8 cellular contexts compared by ENCODE assay signal in genomic region chr1:161159915-161160248, GRCh38. TPM values are rescaled to one million over a fixed set of nuclear protein-coding genes. Genes with fewer than 3 reads are reported as not detected.
A peak's percentile ranks its signal among the peaks of the same experiment; 100 is the strongest.
DNase-seq lines count a peak whose midpoint lies in the region; ATAC-seq and TF ChIP-seq lines count a peak whose summit lies in the region.

No MANE protein-coding gene starts in this region.

- in situ Hi-C loops in GM23248 (cut with MboI) = no loop called here

- peaks cover 4% of the 10 kb centered on the region for H3K27me3 Mint-ChIP-seq in glutamatergic neuron (ENCODE audit: unreplicated experiment)

- no peaks in the 10 kb centered on the region for H3K36me3 Mint-ChIP-seq in glutamatergic neuron (ENCODE audit: unreplicated experiment)

- 1 to 2% methylated on average over 11 of the region's 11 CpGs for WGBS in GM23248 (ENCODE audit: low coverage in 1 of 2, low lambda C conversion rate in 2 of 2, missing lambda C conversion rate in 2 of 2), 2 experiments

- peaks cover 25% of the 10 kb centered on the region for H3K79me2 ChIP-seq in GM23248 (ENCODE audit: insufficient read depth)

- H3K4me3 ChIP-seq in GM23248 (peak overlapping the region; percentile 82), skeletal muscle satellite cell (ENCODE audit: low read length) (peak overlapping the region; percentile 86)

- peak overlapping the region; percentile 84 for H3K27ac Mint-ChIP-seq in glutamatergic neuron (ENCODE audit: unreplicated experiment)

- ATAC-seq in esophagus mucosa = no peak

- H3K9me3 ChIP-seq in GM23248 (ENCODE audit: low read depth) (no peaks in the 10 kb centered on the region), skeletal muscle satellite cell (replicated peaks; ENCODE audit: low read length) (no peaks in the 10 kb centered on the region)

- H3K36me3 ChIP-seq in GM23248 (ENCODE audit: low read depth) (no peaks in the 10 kb centered on the region; the same call in 1 of the 2 replicates), skeletal muscle satellite cell (ENCODE audit: insufficient read depth, low read length) (peaks cover 49% of the 10 kb centered on the region)

- peak overlapping the region; percentile 91 for H3K4me3 Mint-ChIP-seq in glutamatergic neuron (ENCODE audit: unreplicated experiment)

- no peak for TF ChIP-seq CTCF in VCaP (conservative IDR thresholded peaks at IDR 0.05)
- no peak for TF ChIP-seq CTCF in glutamatergic neuron (IDR thresholded peaks at IDR 0.05; ENCODE audit: partially characterized antibody, unreplicated experiment)

- H3F3A ChIP-seq in GM23248 (ENCODE audit: insufficient read depth) = peaks cover 34% of the 10 kb centered on the region

- peaks cover 5% of the 10 kb centered on the region for H3K9me3 Mint-ChIP-seq in glutamatergic neuron (ENCODE audit: unreplicated experiment)

- no peaks in the 10 kb centered on the region for H3K27me3 ChIP-seq in GM23248 (replicated peaks; ENCODE audit: insufficient read depth)
- H3K27me3 ChIP-seq in skeletal muscle satellite cell (ENCODE audit: control insufficient read depth, insufficient read depth, low read length) = no peaks in the 10 kb centered on the region

- H3K27ac ChIP-seq in GM23248 (peak overlapping the region; percentile 73; the same call in 1 of the 2 replicates), VCaP (peak overlapping the region; percentile 85)

- peaks cover 8% of the 10 kb centered on the region for H3K4me1 Mint-ChIP-seq in glutamatergic neuron (ENCODE audit: low read depth, unreplicated experiment)

- H4K20me1 ChIP-seq in GM23248 (ENCODE audit: insufficient read depth) = no peaks in the 10 kb centered on the region

- peak overlapping the region; percentile 88 for H2AFZ ChIP-seq in GM23248

- no peaks in the 10 kb centered on the region for H3K9me2 ChIP-seq in GM23248 (ENCODE audit: insufficient read depth)

- no peak for DNase-seq in GM23248
- no peak for DNase-seq in glutamatergic neuron
- no peak for DNase-seq in COR-L47 (lab: John Stamatoyannopoulos, UW)
- no peak for DNase-seq in SW480 (ENCODE audit: low spot score)
- no peak for DNase-seq in epidermal melanocyte (ENCODE audit: insufficient read length, low spot score)

- H3K4me1 ChIP-seq in GM23248 (ENCODE audit: insufficient read depth) (peaks cover 3% of the 10 kb centered on the region; the same call in 1 of the 2 replicates), skeletal muscle satellite cell (ENCODE audit: control insufficient read depth, insufficient read depth, low read length) (peaks cover 19% of the 10 kb centered on the region)

- H3K9ac ChIP-seq in GM23248 (peak overlapping the region; percentile 93), skeletal muscle satellite cell (ENCODE audit: low read depth, low read length) (peak overlapping the region; percentile 86)

- H3K4me2 ChIP-seq in GM23248 (ENCODE audit: unreplicated experiment) (peak overlapping the region; percentile 96), skeletal muscle satellite cell (ENCODE audit: low read length) (peak overlapping the region; percentile 93)

RNA-seq across cellular contexts. Expression of gene USP21, which starts 0.6 kb away (rescaled TPM):
- 6.3 and 10.5 TPM in 2 replicates for total RNA-seq in GM23248 (2014; rRNA removed; shearing (Covaris generic))
- polyA plus RNA-seq in GM23248 (2016; fragmentation: Nextera tagmentation; extraction: Ambion mirVana) = 16.0 and 16.5 TPM in 2 replicates
- total RNA-seq in glutamatergic neuron (ENCODE audit: unreplicated experiment) (21.5 TPM), esophagus mucosa (15.6 TPM)
- 6.8 and 7.9 TPM in 2 replicates for total RNA-seq in skeletal muscle satellite cell (2012; rRNA removed)

RNA-seq across cellular contexts. Expression of gene UFC1, which starts 6.1 kb away (rescaled TPM):
- 42.6 and 86.2 TPM in 2 replicates for total RNA-seq in GM23248 (2014; rRNA removed; shearing (Covaris generic))
- polyA plus RNA-seq in GM23248 (2016; fragmentation: Nextera tagmentation; extraction: Ambion mirVana) = 89.5 and 89.6 TPM in 2 replicates
- total RNA-seq in glutamatergic neuron (ENCODE audit: unreplicated experiment) (59.2 TPM), esophagus mucosa (76.7 TPM)
- 60.3 and 81.7 TPM in 2 replicates for total RNA-seq in skeletal muscle satellite cell (2012; rRNA removed)

RNA-seq across cellular contexts. Expression of gene PPOX, which starts 6.3 kb away (rescaled TPM):
- total RNA-seq in GM23248 (2014; rRNA removed; shearing (Covaris generic)) = 18.8 and 36.2 TPM in 2 replicates
- polyA plus RNA-seq in GM23248 (2016; fragmentation: Nextera tagmentation; extraction: Ambion mirVana) = 21.5 and 25.9 TPM in 2 replicates
- total RNA-seq in glutamatergic neuron (ENCODE audit: unreplicated experiment) (53.2 TPM), esophagus mucosa (10.4 TPM)
- 9.0 and 9.4 TPM in 2 replicates for total RNA-seq in skeletal muscle satellite cell (2012; rRNA removed)

RNA-seq across cellular contexts. Expression of gene B4GALT3, which starts 17.4 kb away (rescaled TPM):
- 33.3 and 34.5 TPM in 2 replicates for total RNA-seq in GM23248 (2014; rRNA removed; shearing (Covaris generic))
- 30.6 and 31.3 TPM in 2 replicates for polyA plus RNA-seq in GM23248 (2016; fragmentation: Nextera tagmentation; extraction: Ambion mirVana)
- total RNA-seq in glutamatergic neuron (ENCODE audit: unreplicated experiment) (35.7 TPM), esophagus mucosa (17.7 TPM)
- total RNA-seq in skeletal muscle satellite cell (2012; rRNA removed) = 15.3 and 23.1 TPM in 2 replicates

RNA-seq across cellular contexts. Expression of gene DEDD, which starts 27.4 kb away (rescaled TPM):
- total RNA-seq in GM23248 (2014; rRNA removed; shearing (Covaris generic)) = 30.4 and 36.7 TPM in 2 replicates
- 37.8 and 38.4 TPM in 2 replicates for polyA plus RNA-seq in GM23248 (2016; fragmentation: Nextera tagmentation; extraction: Ambion mirVana)
- total RNA-seq in glutamatergic neuron (ENCODE audit: unreplicated experiment) (34.6 TPM), esophagus mucosa (24.9 TPM)
- 21.8 and 25.3 TPM in 2 replicates for total RNA-seq in skeletal muscle satellite cell (2012; rRNA removed)
